9 cellular contexts compared by ENCODE assay signal in genomic region chr6:109458774-109459531, GRCh38. TPM values are rescaled to one million over a fixed set of nuclear protein-coding genes. Genes with fewer than 3 reads are reported as not detected.
A peak's percentile ranks its signal among the peaks of the same experiment; 100 is the strongest.
DNase-seq lines count a peak whose midpoint lies in the region; ATAC-seq and TF ChIP-seq lines count a peak whose summit lies in the region.
"Had no signal": no experiment of that assay in that cellular context is flagged by ENCODE, and none has a peak within 500 bp of the region (broad histone marks: within the 10 kb centered on the region; RNA-seq: fewer than 3 reads in every experiment).

No MANE protein-coding gene starts in this region.

- peak; percentile 21 for ATAC-seq in HG02759 (IDR thresholded peaks at IDR 0.05; ENCODE audit: unreplicated experiment)
- peak; percentile 37 to 51 (median 39) for ATAC-seq in T-cell (replicated peaks in 1 of 4)
- no peak for ATAC-seq in GM19467 (IDR thresholded peaks at IDR 0.05; ENCODE audit: unreplicated experiment)
- no peak for ATAC-seq in HG03460 (IDR thresholded peaks at IDR 0.05; ENCODE audit: unreplicated experiment)
- no peak for ATAC-seq in GM19395 (IDR thresholded peaks at IDR 0.05; ENCODE audit: unreplicated experiment)

- no peak overlapping the region for H3K18ac ChIP-seq in mesenchymal stem cell (ENCODE audit: low read depth in 1 of 2, low read length in 2 of 2)

- H2AFZ ChIP-seq in mesenchymal stem cell (ENCODE audit: low read depth, low read length): no peak overlapping the region

- no peak overlapping the region for H2BK12ac ChIP-seq in mesenchymal stem cell (ENCODE audit: low read length in 2 of 2)

- H3K27ac Mint-ChIP-seq in T-cell: peak overlapping the region; percentile 71 to 82

- no peak overlapping the region for H3K27ac ChIP-seq in mesenchymal stem cell (ENCODE audit: low read length, poor library complexity, severe bottlenecking)
- H3K27ac ChIP-seq: right lobe of liver had no signal

- TF ChIP-seq CTCF in GM10248 (IDR thresholded peaks at IDR 0.05; ENCODE audit: control extremely low read depth, extremely low read depth, low read depth, missing control alignments): no peak

- H2BK5ac ChIP-seq in mesenchymal stem cell (ENCODE audit: low read depth, low read length, poor library complexity, severe bottlenecking): no peak overlapping the region

- WGBS in mesenchymal stem cell: 96% methylated on average over 4 of the region's 5 CpGs

- CTCF ChIA-PET in GM10248 (lab: Yijun Ruan, JAX): interaction anchor here (0.8 to 6.2 kb wide), 6 partner anchors 9 to 79 kb away, joined by 3 to 45 read pairs (median 4); partner anchors contain the start of genes PPIL6 and SMPD2
- CTCF ChIA-PET in T-cell (lab: Charles Lee): interaction anchor here in 1 of 2 donors (0.5 to 1.1 kb wide), 4 partner anchors 17 to 380 kb away, joined by 3 to 5 read pairs (median 4); no protein-coding TSS in a partner anchor

- H3K9me3 ChIP-seq in mesenchymal stem cell (ENCODE audit: control insufficient read depth, low read length): no peaks in the 10 kb centered on the region
- H3K9me3 ChIP-seq: right lobe of liver had no signal

- H3K27me3 ChIP-seq in mesenchymal stem cell (ENCODE audit: control insufficient read depth in 1 of 2, insufficient read depth in 1 of 2, low read length in 2 of 2): no peaks in the 10 kb centered on the region

- H4K8ac ChIP-seq in mesenchymal stem cell (ENCODE audit: low read length): no peak overlapping the region

- no peak overlapping the region for H3K4me2 ChIP-seq in mesenchymal stem cell (ENCODE audit: low read length, poor library complexity, severe bottlenecking)

- H3K4me3 ChIP-seq in mesenchymal stem cell (ENCODE audit: insufficient read depth in 1 of 2, low read depth in 1 of 2, low read length in 2 of 2): no peak overlapping the region
- H3K4me3 ChIP-seq: right lobe of liver had no signal

- H2AK5ac ChIP-seq in mesenchymal stem cell (ENCODE audit: low read length, severe bottlenecking): peak overlapping the region; percentile 67

- peaks cover 4 to 31% of the 10 kb centered on the region in 2 experiments for H3K36me3 ChIP-seq in mesenchymal stem cell (ENCODE audit: control insufficient read depth in 1 of 2, insufficient read depth in 2 of 2, low read depth in 1 of 2, low read length in 2 of 2)
- H3K36me3 ChIP-seq: right lobe of liver had no signal

- H3K4ac ChIP-seq in mesenchymal stem cell (ENCODE audit: low read depth in 1 of 2, low read length in 2 of 2): no peak overlapping the region

- H3K4me1 Mint-ChIP-seq in T-cell: peaks cover 45 to 64% (median 64%) of the 10 kb centered on the region in 3 donors

- no peaks in the 10 kb centered on the region for H3K27me3 Mint-ChIP-seq in T-cell

- H2BK120ac ChIP-seq in mesenchymal stem cell (ENCODE audit: low read depth, low read length): no peak overlapping the region

- DNase-seq in GM10248 (ENCODE audit: extremely low spot score): peak; percentile 50
- DNase-seq in T-cell: peak in 18 of 34 experiments; percentile 15 to 50 (median 26)
- no peak for DNase-seq in mesenchymal stem cell
- DNase-seq in UCSD-AML1 (lab: John Stamatoyannopoulos, UW; ENCODE audit: unreplicated experiment): no peak
- DNase-seq: right lobe of liver had no signal

- H3K4me3 Mint-ChIP-seq in T-cell: no peak overlapping the region

- H3K9ac ChIP-seq in mesenchymal stem cell (ENCODE audit: low read length): no peak overlapping the region

- H2BK15ac ChIP-seq in mesenchymal stem cell (ENCODE audit: low read depth, poor library complexity, severe bottlenecking): no peak overlapping the region

- peak overlapping the region in 1 of 2 experiments; percentile 56 for H3K23ac ChIP-seq in mesenchymal stem cell (ENCODE audit: low read length in 2 of 2)

- H4K91ac ChIP-seq in mesenchymal stem cell (ENCODE audit: low read length): peak overlapping the region; percentile 8

- H3K14ac ChIP-seq in mesenchymal stem cell (ENCODE audit: low read length in 2 of 2): no peak overlapping the region

- peaks cover 15% of the 10 kb centered on the region for H3K79me1 ChIP-seq in mesenchymal stem cell (replicated peaks; ENCODE audit: low read length, poor library complexity, severe bottlenecking)

- peaks cover 16% of the 10 kb centered on the region for H3K4me1 ChIP-seq in mesenchymal stem cell (ENCODE audit: control insufficient read depth, insufficient read depth, low read depth, low read length)

- POLR2A ChIA-PET in GM10248 (lab: Yijun Ruan, JAX): no interaction called here
- POLR2A ChIA-PET in T-cell (lab: Charles Lee): interaction anchor here in 1 of 2 donors (1.1 to 1.3 kb wide), 2 partner anchors 18 to 20 kb away, joined by 5 to 6 read pairs; partner anchors contain the start of genes PPIL6 and SMPD2

- H3K36me3 Mint-ChIP-seq in T-cell: peaks cover 18% of the 10 kb centered on the region

- no peaks in the 10 kb centered on the region for H3K9me3 Mint-ChIP-seq in T-cell

RNA-seq across cellular contexts. Expression of gene MICAL1, which starts 3.4 kb away (rescaled TPM):
- total RNA-seq in T-cell: 100 to 1,000 TPM in 1 of 5 donors, 10 to 100 TPM in 4; 81.9 to 108 (median 89.5) TPM
- 25.7 TPM for polyA plus RNA-seq in mesenchymal stem cell (2013, experiment 1 of 2)
- polyA plus RNA-seq in mesenchymal stem cell (2013, experiment 2 of 2): 24.6 TPM

RNA-seq across cellular contexts. Expression of gene SMPD2, which starts 18.4 kb away (rescaled TPM):
- total RNA-seq in T-cell: 10 to 100 TPM; 21.1 to 36.7 (median 23.7) TPM
- polyA plus RNA-seq in mesenchymal stem cell (2013, experiment 1 of 2): 4.7 TPM
- polyA plus RNA-seq in mesenchymal stem cell (2013, experiment 2 of 2): 5.0 TPM

RNA-seq across cellular contexts. Expression of gene PPIL6, which starts 18.5 kb away (rescaled TPM):
- 1 to 10 TPM in 1 of 5 donors, under 1 TPM in 4; 0.07 to 1.5 (median 0.38) TPM for total RNA-seq in T-cell
- polyA plus RNA-seq in mesenchymal stem cell (2013, experiment 1 of 2): 0.73 TPM
- 0.45 TPM for polyA plus RNA-seq in mesenchymal stem cell (2013, experiment 2 of 2)

RNA-seq across cellular contexts. Expression of gene ZBTB24, which starts 24.1 kb away (rescaled TPM):
- 10 to 100 TPM; 14.1 to 21.2 (median 19.5) TPM for total RNA-seq in T-cell
- polyA plus RNA-seq in mesenchymal stem cell (2013, experiment 1 of 2): 3.7 TPM
- polyA plus RNA-seq in mesenchymal stem cell (2013, experiment 2 of 2): 3.7 TPM

Comparison
In these comparisons a context has a peak if more than half of its experiments do, and no peak if none do; other contexts are left out.
1. DNase-seq: peak in GM10248 (single experiment) and T-cell (18 of 34); none in mesenchymal stem cell (single experiment) and UCSD-AML1 (single experiment).
2. ATAC-seq: peak in HG02759 (single experiment) and T-cell (4 of 4); none in GM19467 (single experiment), HG03460 (single experiment) and GM19395 (single experiment).